Comparison of ENCODE assay signal across 11 cellular contexts in genomic region chr6:169167581-169168301, GRCh38.
DNase-seq lines count a peak whose midpoint lies in the region; ATAC-seq and TF ChIP-seq lines count a peak whose summit lies in the region.
"Had no signal": no experiment of that assay in that cellular context is flagged by ENCODE, and none has a peak within 500 bp of the region (broad histone marks: within the 10 kb centered on the region; RNA-seq: fewer than 3 reads in every experiment).

No MANE protein-coding gene starts in this region.

- WGBS in right cardiac atrium, result 51% methylated on average over 37 of the region's 37 CpGs
- 42% methylated on average over 37 of the region's 37 CpGs for WGBS in smooth muscle cell (ENCODE audit: low lambda C conversion rate)

- H3K9ac ChIP-seq in smooth muscle cell (ENCODE audit: low read depth), result peak overlapping the region; percentile 86

- no peaks in the 10 kb centered on the region for H3K79me2 ChIP-seq in smooth muscle cell (ENCODE audit: low read depth)

- H3K4me1 ChIP-seq in right cardiac atrium (ENCODE audit: control insufficient read depth, insufficient read depth, low read length), result no peaks in the 10 kb centered on the region
- H3K4me1 ChIP-seq in smooth muscle cell (ENCODE audit: low read depth), result peaks cover 2% of the 10 kb centered on the region

- H3K27ac ChIP-seq in right cardiac atrium (ENCODE audit: low read length), result peak overlapping the region; percentile 48
- peak overlapping the region; percentile 98 for H3K27ac ChIP-seq in smooth muscle cell (ENCODE audit: low read depth)

- H3K4me2 ChIP-seq in smooth muscle cell, result peak overlapping the region; percentile 57

- H3F3A ChIP-seq in smooth muscle cell (ENCODE audit: low read depth), result peaks cover 3% of the 10 kb centered on the region

- no peak overlapping the region for H3K4me3 ChIP-seq in right cardiac atrium (ENCODE audit: low read length)
- no peak overlapping the region for H3K4me3 ChIP-seq in smooth muscle cell

- intact Hi-C loops in right cardiac atrium (cut with DNase I), result loop anchor here in 1 of 4 donors (5.0 to 10.0 kb wide), 2 partner anchors 47 to 95 kb away; no protein-coding TSS in a partner anchor

- DNase-seq in GM20000 (ENCODE audit: low spot score) (peak; percentile 20), amniotic stem cell (lab: John Stamatoyannopoulos, UW) (peak; percentile 37), right cardiac atrium (peak; percentile 90 to 93 (median 92)), smooth muscle cell (lab: John Stamatoyannopoulos, UW; ENCODE audit: unreplicated experiment) (no peak), kidney tubule cell (ENCODE audit: low spot score) (no peak), NCI-H446 (lab: John Stamatoyannopoulos, UW) (no peak)
- DNase-seq: activated CD4-positive, alpha-beta T cell treated with anti-CD3 and anti-CD28 coated beads for 48 hours; effector memory CD8-positive, alpha-beta T cell had no signal

- no peak for TF ChIP-seq CTCF in GM20000 (IDR thresholded peaks at IDR 0.05; ENCODE audit: extremely low read depth, missing control alignments)
- TF ChIP-seq CTCF in smooth muscle cell (IDR thresholded peaks at IDR 0.05; ENCODE audit: borderline replicate concordance, insufficient read depth, poor library complexity, severe bottlenecking), result no peak

- H3K9me3 ChIP-seq in right cardiac atrium (ENCODE audit: control insufficient read depth, low read length) (no peaks in the 10 kb centered on the region), smooth muscle cell (replicated peaks; ENCODE audit: low read depth) (no peaks in the 10 kb centered on the region)

- H4K20me1 ChIP-seq in smooth muscle cell (ENCODE audit: low read depth), result no peaks in the 10 kb centered on the region

- H3K36me3 ChIP-seq in smooth muscle cell (ENCODE audit: low read depth), result no peaks in the 10 kb centered on the region

- no peak overlapping the region for H2AFZ ChIP-seq in smooth muscle cell (ENCODE audit: low read depth)

- ATAC-seq in right cardiac atrium, result peak; percentile 85 to 87
- no peak for ATAC-seq in HG03095 (IDR thresholded peaks at IDR 0.05; ENCODE audit: unreplicated experiment)
- no peak for ATAC-seq in GM21367 (IDR thresholded peaks at IDR 0.05; ENCODE audit: unreplicated experiment)
- ATAC-seq: effector memory CD8-positive, alpha-beta T cell; natural killer cell treated with Interleukin-12 subunit alpha and Interleukin-12 subunit beta and Interleukin-15 and Interleukin-18, amount 100 ng/mL, for 72 hours had no signal

- H3K27me3 ChIP-seq in right cardiac atrium (ENCODE audit: control insufficient read depth, insufficient read depth) (no peaks in the 10 kb centered on the region), smooth muscle cell (ENCODE audit: low read depth) (no peaks in the 10 kb centered on the region)

Comparison
In these comparisons a context has a peak if more than half of its experiments do, and no peak if none do; other contexts are left out.
1. DNase-seq: peak in GM20000 (single experiment), amniotic stem cell (single experiment) and right cardiac atrium (3 of 3); none in smooth muscle cell (single experiment), kidney tubule cell (single experiment) and NCI-H446 (0 of 2).
2. ATAC-seq: peak in right cardiac atrium (2 of 2); none in HG03095 (single experiment) and GM21367 (single experiment).